9 cellular contexts compared by ENCODE assay signal in genomic region chr5:151125421-151125820, GRCh38. TPM values are rescaled to one million over a fixed set of nuclear protein-coding genes. Genes with fewer than 3 reads are reported as not detected.
DNase-seq lines count a peak whose midpoint lies in the region; ATAC-seq and TF ChIP-seq lines count a peak whose summit lies in the region.
"Had no signal": no experiment of that assay in that cellular context is flagged by ENCODE, and none has a peak within 500 bp of the region (broad histone marks: within the 10 kb centered on the region; RNA-seq: fewer than 3 reads in every experiment).

No MANE protein-coding gene starts in this region.

- H3K4me3 Mint-ChIP-seq in activated naive CD4-positive, alpha-beta T cell treated with anti-CD3 and anti-CD28 coated beads, Interleukin-2, amount 10 ng/mL, durations not matched to agents 7 days and 5 days = peak overlapping the region; percentile 8
- H3K4me3 Mint-ChIP-seq in activated naive CD8-positive, alpha-beta T cell treated with anti-CD3 and anti-CD28 coated beads, Interleukin-2, amount 50 U/mL, for 24 hours = peak overlapping the region; percentile 13
- H3K4me3 Mint-ChIP-seq: neural progenitor cell had no signal

- TF ChIP-seq EP300 in gastroesophageal sphincter (IDR thresholded peaks at IDR 0.05) = no peak

- in situ Hi-C loops in G401 (cut with HindIII; ENCODE audit: low sequenced_read_pairs) = no loop called here

- H3K36me3 ChIP-seq in subcutaneous abdominal adipose tissue (ENCODE audit: control insufficient read depth in 5 of 5, insufficient read depth in 5 of 5, low read length in 5 of 5) (peaks cover 22 to 100% (median 92%) of the 10 kb centered on the region in 5 donors), gastroesophageal sphincter (peaks cover 0 to 98% of the 10 kb centered on the region in 2 donors)
- H3K36me3 ChIP-seq: neural progenitor cell had no signal

- intact Hi-C loops in sciatic nerve (cut with DNase I) = loop anchor here (5.0 kb wide), 1 partner anchor 37 kb away; no protein-coding TSS in a partner anchor

- no peaks in the 10 kb centered on the region for H3K9me3 ChIP-seq in subcutaneous abdominal adipose tissue (ENCODE audit: control insufficient read depth in 5 of 5, low read length in 5 of 5)
- H3K9me3 ChIP-seq in gastroesophageal sphincter = no peaks in the 10 kb centered on the region

- CTCF ChIA-PET in activated naive CD4-positive, alpha-beta T cell treated with anti-CD3 and anti-CD28 coated beads, Interleukin-2, amount 10 ng/mL, durations not matched to agents 7 days and 5 days (lab: Charles Lee) = interaction anchor here (0.7 to 14.4 kb wide), 36 partner anchors 8 to 191 kb away, joined by 3 to 366 read pairs (median 6); partner anchors contain the start of genes ANXA6, GM2A and TNIP1

- H3K9ac ChIP-seq in subcutaneous abdominal adipose tissue (ENCODE audit: low read length in 5 of 5) = no peak overlapping the region
- H3K9ac ChIP-seq: neural progenitor cell had no signal

- ATAC-seq in activated naive CD8-positive, alpha-beta T cell treated with anti-CD3 and anti-CD28 coated beads, Interleukin-2, amount 50 U/mL, for 24 hours = peak; percentile 9
- ATAC-seq in gastroesophageal sphincter (no peak), sciatic nerve (no peak)

- H3K4me1 Mint-ChIP-seq in activated naive CD4-positive, alpha-beta T cell treated with anti-CD3 and anti-CD28 coated beads, Interleukin-2, amount 10 ng/mL, durations not matched to agents 7 days and 5 days = peaks cover 38% of the 10 kb centered on the region
- H3K4me1 Mint-ChIP-seq in activated naive CD8-positive, alpha-beta T cell treated with anti-CD3 and anti-CD28 coated beads, Interleukin-2, amount 50 U/mL, for 24 hours = peaks cover 76% of the 10 kb centered on the region

- peaks cover 3 to 11% (median 4%) of the 10 kb centered on the region in 5 donors for H3K4me1 ChIP-seq in subcutaneous abdominal adipose tissue (ENCODE audit: control insufficient read depth in 5 of 5, insufficient read depth in 5 of 5, low read length in 5 of 5)
- H3K4me1 ChIP-seq in gastroesophageal sphincter = peaks cover 0 to 72% (median 11%) of the 10 kb centered on the region in 3 donors

- no peak for TF ChIP-seq CTCF in gastroesophageal sphincter (IDR thresholded peaks at IDR 0.05)

- H3K27me3 ChIP-seq in subcutaneous abdominal adipose tissue (ENCODE audit: control insufficient read depth in 5 of 5, insufficient read depth in 4 of 5, low read length in 5 of 5) (no peaks in the 10 kb centered on the region), gastroesophageal sphincter (no peaks in the 10 kb centered on the region)
- H3K27me3 ChIP-seq: neural progenitor cell had no signal

- H3K27ac ChIP-seq in subcutaneous abdominal adipose tissue (ENCODE audit: low read depth, low read length) = peak overlapping the region; percentile 21
- peak overlapping the region in 1 of 4 donors; percentile 9 for H3K27ac ChIP-seq in gastroesophageal sphincter
- H3K27ac ChIP-seq: neural progenitor cell had no signal

- TF ChIP-seq POLR2A in gastroesophageal sphincter (IDR thresholded peaks at IDR 0.05) = no peak

- peaks cover 79% of the 10 kb centered on the region for H3K36me3 Mint-ChIP-seq in activated naive CD4-positive, alpha-beta T cell treated with anti-CD3 and anti-CD28 coated beads, Interleukin-2, amount 10 ng/mL, durations not matched to agents 7 days and 5 days
- peaks cover 86% of the 10 kb centered on the region for H3K36me3 Mint-ChIP-seq in activated naive CD8-positive, alpha-beta T cell treated with anti-CD3 and anti-CD28 coated beads, Interleukin-2, amount 50 U/mL, for 24 hours (ENCODE audit: low read depth)

- 58 to 92% methylated on average over 2 to 7 of the region's 7 CpGs for WGBS in gastroesophageal sphincter (ENCODE audit: low coverage in 1 of 2), 2 donors

- H3K9me3 Mint-ChIP-seq in activated naive CD4-positive, alpha-beta T cell treated with anti-CD3 and anti-CD28 coated beads, Interleukin-2, amount 10 ng/mL, durations not matched to agents 7 days and 5 days = no peaks in the 10 kb centered on the region
- no peaks in the 10 kb centered on the region for H3K9me3 Mint-ChIP-seq in activated naive CD8-positive, alpha-beta T cell treated with anti-CD3 and anti-CD28 coated beads, Interleukin-2, amount 50 U/mL, for 24 hours
- H3K9me3 Mint-ChIP-seq: neural progenitor cell had no signal

- DNase-seq in activated naive CD4-positive, alpha-beta T cell treated with anti-CD3 and anti-CD28 coated beads, Interleukin-2, amount 10 ng/mL, durations not matched to agents 7 days and 5 days = peak; percentile 47
- DNase-seq in activated naive CD4-positive, alpha-beta T cell treated with Interleukin-2 at 50 U/mL for 16 hours = no peak
- DNase-seq in NOMO-1 treated with DMSO at 0.1 percent for 48 hours (lab: John Stamatoyannopoulos, UW; ENCODE audit: unreplicated experiment) (peak; percentile 64), G401 (ENCODE audit: low spot score) (no peak), sciatic nerve (ENCODE audit: low spot score) (no peak)
- no peak for DNase-seq in activated naive CD8-positive, alpha-beta T cell treated with anti-CD3 and anti-CD28 coated beads, Interleukin-2, amount 50 U/mL, for 24 hours

- H3K4me3 ChIP-seq in subcutaneous abdominal adipose tissue (ENCODE audit: low read depth in 1 of 5, low read length in 5 of 5) (no peak overlapping the region), gastroesophageal sphincter (no peak overlapping the region)
- H3K4me3 ChIP-seq: neural progenitor cell had no signal

- H3K27ac Mint-ChIP-seq in activated naive CD4-positive, alpha-beta T cell treated with anti-CD3 and anti-CD28 coated beads, Interleukin-2, amount 10 ng/mL, durations not matched to agents 7 days and 5 days = peak overlapping the region; percentile 84
- peak overlapping the region; percentile 92 for H3K27ac Mint-ChIP-seq in activated naive CD8-positive, alpha-beta T cell treated with anti-CD3 and anti-CD28 coated beads, Interleukin-2, amount 50 U/mL, for 24 hours
- H3K27ac Mint-ChIP-seq: neural progenitor cell had no signal

- H3K27me3 Mint-ChIP-seq in activated naive CD4-positive, alpha-beta T cell treated with anti-CD3 and anti-CD28 coated beads, Interleukin-2, amount 10 ng/mL, durations not matched to agents 7 days and 5 days = no peaks in the 10 kb centered on the region
- H3K27me3 Mint-ChIP-seq in activated naive CD8-positive, alpha-beta T cell treated with anti-CD3 and anti-CD28 coated beads, Interleukin-2, amount 50 U/mL, for 24 hours = no peaks in the 10 kb centered on the region

RNA-seq across cellular contexts. Expression of gene ANXA6, which starts 32.2 kb away (rescaled TPM):
- total RNA-seq in gastroesophageal sphincter (100 to 1,000 TPM; 359 to 435 (median 375) TPM), sciatic nerve (211 TPM)
- 299 and 371 TPM in 2 replicates for total RNA-seq in G401 (2014; rRNA removed; shearing (Covaris generic))

RNA-seq across cellular contexts. Expression of gene TNIP1, which starts 44.6 kb away (rescaled TPM):
- total RNA-seq in gastroesophageal sphincter (100 to 1,000 TPM in 2 of 4 donors, 10 to 100 TPM in 2; 74.2 to 142 (median 97.9) TPM), sciatic nerve (80.2 TPM)
- total RNA-seq in G401 (2014; rRNA removed; shearing (Covaris generic)) = 32.2 and 40.4 TPM in 2 replicates

Comparison
In these comparisons a context has a peak if more than half of its experiments do, and no peak if none do; other contexts are left out.
1. DNase-seq: peak in activated naive CD4-positive, alpha-beta T cell treated with anti-CD3 and anti-CD28 coated beads, Interleukin-2, amount 10 ng/mL, durations not matched to agents 7 days and 5 days (single experiment) and NOMO-1 treated with DMSO at 0.1 percent for 48 hours (single experiment); none in activated naive CD4-positive, alpha-beta T cell treated with Interleukin-2 at 50 U/mL for 16 hours (single experiment), activated naive CD8-positive, alpha-beta T cell treated with anti-CD3 and anti-CD28 coated beads, Interleukin-2, amount 50 U/mL, for 24 hours (single experiment), G401 (single experiment) and sciatic nerve (single experiment).